In the genomic region with DNA sequence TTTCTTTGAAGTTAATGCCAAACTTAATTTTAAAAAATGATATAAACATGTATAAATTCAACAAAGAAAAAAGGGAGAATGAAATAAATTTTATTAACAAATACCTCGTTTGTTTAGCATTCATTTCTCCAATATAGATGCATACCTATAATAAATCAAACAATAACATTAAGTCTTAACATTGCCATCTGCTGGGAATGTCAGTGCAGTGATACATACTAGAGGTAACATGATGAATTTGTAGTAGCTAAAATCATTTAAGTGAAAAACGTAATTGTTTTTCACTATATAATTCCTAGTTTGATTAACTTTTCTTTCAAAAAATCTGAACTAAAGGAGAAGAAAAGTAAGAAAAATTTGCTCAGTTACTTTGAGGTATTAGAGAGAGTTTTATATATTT, we compare ENCODE assay signal across 11 cellular contexts.
DNase-seq lines count a peak whose midpoint lies in the region; ATAC-seq and TF ChIP-seq lines count a peak whose summit lies in the region.
"Had no signal": no experiment of that assay in that cellular context is flagged by ENCODE, and none has a peak within 500 bp of the region (broad histone marks: within the 10 kb centered on the region; RNA-seq: fewer than 3 reads in every experiment).

No MANE protein-coding gene starts in this region.

- POLR2A ChIA-PET in A673 (lab: Charles Lee; ENCODE audit: low non-redundant PET) = no interaction called here

- peak; percentile 58; the same call in 2 of the 3 replicates for ATAC-seq in SK-N-SH treated with all-trans-retinoic acid at 6 μM for 48 hours
- ATAC-seq in HG03095 (IDR thresholded peaks at IDR 0.05; ENCODE audit: unreplicated experiment) = no peak
- ATAC-seq in HG02588 (IDR thresholded peaks at IDR 0.05; ENCODE audit: unreplicated experiment) = no peak

- in situ Hi-C loops in G401 (cut with HindIII; ENCODE audit: low sequenced_read_pairs) = no loop called here

- CTCF ChIA-PET in A673 (lab: Charles Lee) = interaction anchor here (0.5 kb wide), 1 partner anchor 130 kb away, joined by 28 read pairs; no protein-coding TSS in a partner anchor

- DNase-seq in A673 (ENCODE audit: low spot score) (peak; percentile 37), G401 (ENCODE audit: low spot score) (peak; percentile 24), fibroblast of villous mesenchyme (ENCODE audit: low read depth) (peak; percentile 17), NCI-H2107 (lab: John Stamatoyannopoulos, UW) (no peak), amniotic stem cell (lab: John Stamatoyannopoulos, UW) (no peak)
- DNase-seq: activated CD4-positive, alpha-beta T cell treated with anti-CD3 and anti-CD28 coated beads for 4 hours; aorta had no signal

- H3K4me3 ChIP-seq in A673 (ENCODE audit: low read depth, low read length, poor library complexity, severe bottlenecking) (no peak overlapping the region), fibroblast of villous mesenchyme (ENCODE audit: low read depth, low read length) (no peak overlapping the region)

- no peak overlapping the region for H3K27ac ChIP-seq in A673 (ENCODE audit: low read depth, low read length, poor library complexity, severe bottlenecking)
- H3K27ac ChIP-seq: KMS-11 had no signal

- no peaks in the 10 kb centered on the region for H3K36me3 ChIP-seq in A673 (ENCODE audit: insufficient read depth, low read length, poor library complexity, severe bottlenecking)

- intact Hi-C loops in A673 (cut with micrococcal nuclease; ENCODE audit: unreplicated experiment) = loop anchor here (10.0 kb wide), 2 partner anchors 396 to 524 kb away; no protein-coding TSS in a partner anchor

- no peaks in the 10 kb centered on the region for H3K27me3 ChIP-seq in A673 (replicated peaks; ENCODE audit: insufficient read depth, low read depth, low read length, poor library complexity)

- TF ChIP-seq CTCF in A673 (conservative IDR thresholded peaks at IDR 0.05; ENCODE audit: low read depth, low read length) (peak; percentile 54; the same call in 1 of the 2 replicates), fibroblast of villous mesenchyme (IDR thresholded peaks at IDR 0.05; ENCODE audit: insufficient read depth, low read depth, low read length) (peak; percentile 9)

- peaks cover 42% of the 10 kb centered on the region for H3K4me1 ChIP-seq in A673 (ENCODE audit: insufficient read depth, low read length, poor library complexity, severe bottlenecking)

- peaks cover 2% of the 10 kb centered on the region for H3K9me3 ChIP-seq in A673 (ENCODE audit: low read depth, low read length, poor library complexity, severe bottlenecking)

- BruUV-seq in A673 (replicated peaks; lab: Mats Ljungman, UMichigan) = no TSS peak

TF ChIP-seq in SK-N-SH treated with all-trans-retinoic acid at 6 μM for 48 hours, 23 proteins besides CTCF, POLR2A, EP300 and RAD21:
- no peak for TF ChIP-seq ZNF70 (CRISPR knock-in tag; IDR thresholded peaks at IDR 0.05)
- 0 out of 2 replicates have a peak, but pooled peaks have one; percentile 19 for TF ChIP-seq ISL1 (CRISPR knock-in tag; IDR thresholded peaks at IDR 0.05)

Comparison
In these comparisons a context has a peak if more than half of its experiments do, and no peak if none do; other contexts are left out.
1. DNase-seq: peak in A673 (single experiment), G401 (single experiment) and fibroblast of villous mesenchyme (single experiment); none in NCI-H2107 (single experiment) and amniotic stem cell (single experiment).